Comparison of ENCODE assay signal across 23 cellular contexts in the genomic region with DNA sequence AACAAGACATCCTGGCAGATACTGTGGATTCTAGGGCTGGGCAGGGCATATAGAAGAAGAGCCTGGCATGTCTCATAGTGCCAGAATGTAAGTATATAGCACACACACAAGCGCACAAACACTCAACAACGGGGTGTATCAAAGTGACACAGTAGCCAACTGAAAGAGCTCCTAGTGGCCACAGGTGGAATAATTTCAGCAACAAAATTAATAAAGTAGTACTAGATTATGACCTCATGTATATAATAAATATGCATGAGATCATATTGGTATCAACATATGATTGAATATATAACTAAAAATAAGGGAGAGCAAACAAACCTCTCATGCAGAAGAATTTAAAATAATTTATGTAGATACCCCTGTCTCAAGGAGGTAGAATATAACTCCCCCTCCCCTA.
A peak's percentile ranks its signal among the peaks of the same experiment; 100 is the strongest.
DNase-seq lines count a peak whose midpoint lies in the region; TF ChIP-seq lines count a peak whose summit lies in the region.
"Had no signal": no experiment of that assay in that cellular context is flagged by ENCODE, and none has a peak within 500 bp of the region (broad histone marks: within the 10 kb centered on the region; RNA-seq: fewer than 3 reads in every experiment).

No MANE protein-coding gene starts in this region.

- H3K9ac ChIP-seq in MM.1S (ENCODE audit: low read length) = no peak overlapping the region

- H3K36me3 ChIP-seq in MM.1S (replicated peaks; ENCODE audit: insufficient read depth, low read length) = no peaks in the 10 kb centered on the region
- H3K36me3 ChIP-seq: heart right ventricle, left ventricle myocardium inferior, tibial nerve had no signal

- no peaks in the 10 kb centered on the region for H3K27me3 Mint-ChIP-seq in type B pancreatic cell
- H3K27me3 Mint-ChIP-seq: IgD-negative memory B cell had no signal

- H3K9me2 ChIP-seq in MM.1S (replicated peaks; ENCODE audit: insufficient read depth, low read length) = no peaks in the 10 kb centered on the region

- H3K4me3 ChIP-seq in GM12875 (ENCODE audit: low read depth, low read length) (no peak overlapping the region), MM.1S (ENCODE audit: low read length) (no peak overlapping the region), choroid plexus epithelial cell (ENCODE audit: low read depth, low read length) (no peak overlapping the region)
- H3K4me3 ChIP-seq: heart right ventricle, left ventricle myocardium inferior, tibial nerve had no signal

- no peaks in the 10 kb centered on the region for H3F3A ChIP-seq in MM.1S (ENCODE audit: insufficient read depth, low read length)

- H3K36me3 Mint-ChIP-seq in type B pancreatic cell = no peaks in the 10 kb centered on the region
- H3K36me3 Mint-ChIP-seq: immature natural killer cell had no signal

- no peak overlapping the region for H3K27ac Mint-ChIP-seq in type B pancreatic cell
- H3K27ac Mint-ChIP-seq: activated naive CD4-positive, alpha-beta T cell treated with anti-CD3 and anti-CD28 coated beads, Interleukin-2, amount 50 U/mL, for 72 hours; effector memory CD8-positive, alpha-beta T cell; IgD-negative memory B cell; immature natural killer cell had no signal

- H2AFZ ChIP-seq in MM.1S (ENCODE audit: low read length) = no peak overlapping the region

- no peaks in the 10 kb centered on the region for H3K4me1 ChIP-seq in MM.1S (ENCODE audit: low read length)
- H3K4me1 ChIP-seq: Caco-2 had no signal

- H3K79me2 ChIP-seq in MM.1S (ENCODE audit: low read length) = no peaks in the 10 kb centered on the region

- DNase-seq in MM.1S (no peak), choroid plexus epithelial cell (ENCODE audit: low read depth) (no peak), type B pancreatic cell (ENCODE audit: extremely low spot score, unreplicated experiment) (no peak), NCI-H524 treated with DMSO at 0.1 percent for 48 hours (lab: John Stamatoyannopoulos, UW) (no peak), activated gamma-delta T cell (lab: John Stamatoyannopoulos, UW) (no peak)
- no peak for DNase-seq in activated CD8-positive, alpha-beta memory T cell treated with anti-CD3 and anti-CD28 coated beads, Interleukin-2, amount 50 U/mL, for 48 hours
- DNase-seq: activated CD4-positive, CD25-positive, alpha-beta regulatory T cell treated with anti-CD3 and anti-CD28 coated beads, Interleukin-2, amount 50 U/mL, for 72 hours; activated T-cell treated with anti-CD3 and anti-CD28 coated beads, Interleukin-2, amount 50 U/mL, for 48 hours; Caco-2; effector memory CD8-positive, alpha-beta T cell; heart right ventricle; immature natural killer cell; left ventricle myocardium inferior; NCI-H187 treated with DMSO at 0.1 percent for 48 hours; NCI-H2227 treated with DMSO at 0.1 percent for 48 hours; RPMI8226; small intestine; stimulated activated CD4-positive, alpha-beta T cell treated with anti-CD3 and anti-CD28 coated beads, Interleukin-4, amount 100 ng/mL, for 1 hour; stimulated activated naive CD8-positive, alpha-beta T cell treated with anti-CD3 and anti-CD28 coated beads, Interleukin-15, Interleukin-2, amounts not matched to agents 100 U/mL and 50 U/mL, for 24 hours had no signal

- no peaks in the 10 kb centered on the region for H3K9me3 ChIP-seq in MM.1S (replicated peaks; ENCODE audit: insufficient read depth, low read length)
- H3K9me3 ChIP-seq: Caco-2, tibial nerve had no signal

- H3K4me2 ChIP-seq in MM.1S (ENCODE audit: low read depth, low read length) = no peak overlapping the region

- peaks cover 3% of the 10 kb centered on the region for H3K4me1 Mint-ChIP-seq in type B pancreatic cell (ENCODE audit: unreplicated experiment)
- H3K4me1 Mint-ChIP-seq: IgD-negative memory B cell, immature natural killer cell had no signal

- no peaks in the 10 kb centered on the region for H4K20me1 ChIP-seq in MM.1S (ENCODE audit: insufficient read depth, low read length)

- H3K9me3 Mint-ChIP-seq in type B pancreatic cell = no peaks in the 10 kb centered on the region

- TF ChIP-seq CTCF in GM12875 (IDR thresholded peaks at IDR 0.05; ENCODE audit: borderline replicate concordance, insufficient read depth, low read depth, low read length) (peak; percentile 21; the same call in 1 of the 2 replicates), MM.1S (IDR thresholded peaks at IDR 0.05; ENCODE audit: low read length) (0 out of 2 replicates have a peak, but pooled peaks have one; percentile 10), choroid plexus epithelial cell (conservative IDR thresholded peaks at IDR 0.05; ENCODE audit: low read depth, low read length) (peak; percentile 36), type B pancreatic cell (conservative IDR thresholded peaks at IDR 0.05) (peak; percentile 51)

- no peak overlapping the region for H3K27ac ChIP-seq in MM.1S (ENCODE audit: low read length)
- H3K27ac ChIP-seq: heart right ventricle, left ventricle myocardium inferior, tibial nerve had no signal

- H3K4me3 Mint-ChIP-seq in type B pancreatic cell = no peak overlapping the region
- H3K4me3 Mint-ChIP-seq: effector memory CD8-positive, alpha-beta T cell; immature natural killer cell had no signal

- H3K27me3 ChIP-seq in MM.1S (replicated peaks; ENCODE audit: insufficient read depth, low read length) = no peaks in the 10 kb centered on the region
- H3K27me3 ChIP-seq: tibial nerve had no signal
